In the genomic region with DNA sequence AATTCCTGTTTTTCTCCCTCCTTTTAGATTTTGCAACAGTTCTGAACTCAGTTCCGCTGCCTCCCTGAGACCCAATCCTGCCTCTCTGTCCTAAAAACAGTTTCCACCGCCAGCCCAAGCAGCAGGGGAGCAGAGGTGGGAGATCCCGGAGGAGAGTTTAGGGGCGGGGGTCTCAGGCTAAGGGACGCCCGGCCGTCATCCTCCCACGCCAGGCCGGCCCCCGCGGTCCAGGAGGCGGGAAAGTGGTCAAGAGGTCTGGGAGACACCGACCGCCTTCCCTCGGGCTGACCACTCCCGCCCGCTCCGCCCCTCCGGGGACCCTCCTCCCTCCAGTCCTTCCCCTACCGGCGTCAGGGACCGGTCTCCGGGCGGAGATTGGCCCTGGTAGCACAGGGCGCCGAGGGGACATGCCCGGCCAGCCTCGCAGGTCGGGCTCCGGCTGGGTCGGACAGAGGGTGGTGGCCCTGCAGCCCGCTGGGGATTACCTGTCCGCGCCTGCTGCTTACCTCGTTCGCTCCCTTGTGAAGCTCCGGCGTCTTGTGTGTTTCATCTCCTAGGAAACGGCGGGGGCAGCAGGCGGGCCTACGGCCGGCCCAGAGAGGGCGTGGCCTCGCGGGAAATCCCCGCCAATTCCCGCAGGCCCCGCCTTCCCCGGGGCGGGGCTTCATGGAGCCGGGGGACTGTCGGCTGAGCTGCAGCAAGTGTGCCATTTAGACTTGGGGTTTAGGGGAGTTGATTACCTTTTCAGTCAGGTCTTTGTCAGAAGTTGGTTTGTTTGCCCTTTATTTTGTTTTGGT, we compare ENCODE assay signal across 1 cellular context.
TF ChIP-seq lines count a peak whose summit lies in the region.

TSS of gene MAK (minus strand) at position 543 of the 797 bp plus-strand sequence. CDS start 7,891 bp downstream, outside the sequence.

TF ChIP-seq in K562, 482 proteins besides CTCF, POLR2A, EP300 and RAD21 (continued from another document and continues in another):
- TF ChIP-seq EZH2 (IDR thresholded peaks at IDR 0.05; ENCODE audit: borderline replicate concordance, low read depth, low read length), result no peak
- TF ChIP-seq, protein P1, sequence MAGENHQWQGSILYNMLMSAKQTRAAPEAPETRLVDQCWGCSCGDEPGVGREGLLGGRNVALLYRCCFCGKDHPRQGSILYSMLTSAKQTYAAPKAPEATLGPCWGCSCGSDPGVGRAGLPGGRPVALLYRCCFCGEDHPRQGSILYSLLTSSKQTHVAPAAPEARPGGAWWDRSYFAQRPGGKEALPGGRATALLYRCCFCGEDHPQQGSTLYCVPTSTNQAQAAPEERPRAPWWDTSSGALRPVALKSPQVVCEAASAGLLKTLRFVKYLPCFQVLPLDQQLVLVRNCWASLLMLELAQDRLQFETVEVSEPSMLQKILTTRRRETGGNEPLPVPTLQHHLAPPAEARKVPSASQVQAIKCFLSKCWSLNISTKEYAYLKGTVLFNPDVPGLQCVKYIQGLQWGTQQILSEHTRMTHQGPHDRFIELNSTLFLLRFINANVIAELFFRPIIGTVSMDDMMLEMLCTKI (IDR thresholded peaks at IDR 0.05; ENCODE audit: partially characterized antibody), result no peak
- TF ChIP-seq, protein P2, sequence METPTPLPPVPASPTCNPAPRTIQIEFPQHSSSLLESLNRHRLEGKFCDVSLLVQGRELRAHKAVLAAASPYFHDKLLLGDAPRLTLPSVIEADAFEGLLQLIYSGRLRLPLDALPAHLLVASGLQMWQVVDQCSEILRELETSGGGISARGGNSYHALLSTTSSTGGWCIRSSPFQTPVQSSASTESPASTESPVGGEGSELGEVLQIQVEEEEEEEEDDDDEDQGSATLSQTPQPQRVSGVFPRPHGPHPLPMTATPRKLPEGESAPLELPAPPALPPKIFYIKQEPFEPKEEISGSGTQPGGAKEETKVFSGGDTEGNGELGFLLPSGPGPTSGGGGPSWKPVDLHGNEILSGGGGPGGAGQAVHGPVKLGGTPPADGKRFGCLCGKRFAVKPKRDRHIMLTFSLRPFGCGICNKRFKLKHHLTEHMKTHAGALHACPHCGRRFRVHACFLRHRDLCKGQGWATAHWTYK (CRISPR knock-in tag; IDR thresholded peaks at IDR 0.05), result no peak
- TF ChIP-seq DACH1 (IDR thresholded peaks at IDR 0.05; ENCODE audit: partially characterized antibody), result no peak
- TF ChIP-seq HDAC1 (IDR thresholded peaks at IDR 0.05), result peak in 1 of 2 experiments; percentile 98; a peak in 2 of 4 replicates
- TF ChIP-seq KLF16 (IDR thresholded peaks at IDR 0.05), result no peak
- no peak for TF ChIP-seq TSC22D4 (tag; IDR thresholded peaks at IDR 0.05)
- TF ChIP-seq FOXJ2 (tag; IDR thresholded peaks at IDR 0.05), result peak; percentile 97
- TF ChIP-seq, protein P3, sequence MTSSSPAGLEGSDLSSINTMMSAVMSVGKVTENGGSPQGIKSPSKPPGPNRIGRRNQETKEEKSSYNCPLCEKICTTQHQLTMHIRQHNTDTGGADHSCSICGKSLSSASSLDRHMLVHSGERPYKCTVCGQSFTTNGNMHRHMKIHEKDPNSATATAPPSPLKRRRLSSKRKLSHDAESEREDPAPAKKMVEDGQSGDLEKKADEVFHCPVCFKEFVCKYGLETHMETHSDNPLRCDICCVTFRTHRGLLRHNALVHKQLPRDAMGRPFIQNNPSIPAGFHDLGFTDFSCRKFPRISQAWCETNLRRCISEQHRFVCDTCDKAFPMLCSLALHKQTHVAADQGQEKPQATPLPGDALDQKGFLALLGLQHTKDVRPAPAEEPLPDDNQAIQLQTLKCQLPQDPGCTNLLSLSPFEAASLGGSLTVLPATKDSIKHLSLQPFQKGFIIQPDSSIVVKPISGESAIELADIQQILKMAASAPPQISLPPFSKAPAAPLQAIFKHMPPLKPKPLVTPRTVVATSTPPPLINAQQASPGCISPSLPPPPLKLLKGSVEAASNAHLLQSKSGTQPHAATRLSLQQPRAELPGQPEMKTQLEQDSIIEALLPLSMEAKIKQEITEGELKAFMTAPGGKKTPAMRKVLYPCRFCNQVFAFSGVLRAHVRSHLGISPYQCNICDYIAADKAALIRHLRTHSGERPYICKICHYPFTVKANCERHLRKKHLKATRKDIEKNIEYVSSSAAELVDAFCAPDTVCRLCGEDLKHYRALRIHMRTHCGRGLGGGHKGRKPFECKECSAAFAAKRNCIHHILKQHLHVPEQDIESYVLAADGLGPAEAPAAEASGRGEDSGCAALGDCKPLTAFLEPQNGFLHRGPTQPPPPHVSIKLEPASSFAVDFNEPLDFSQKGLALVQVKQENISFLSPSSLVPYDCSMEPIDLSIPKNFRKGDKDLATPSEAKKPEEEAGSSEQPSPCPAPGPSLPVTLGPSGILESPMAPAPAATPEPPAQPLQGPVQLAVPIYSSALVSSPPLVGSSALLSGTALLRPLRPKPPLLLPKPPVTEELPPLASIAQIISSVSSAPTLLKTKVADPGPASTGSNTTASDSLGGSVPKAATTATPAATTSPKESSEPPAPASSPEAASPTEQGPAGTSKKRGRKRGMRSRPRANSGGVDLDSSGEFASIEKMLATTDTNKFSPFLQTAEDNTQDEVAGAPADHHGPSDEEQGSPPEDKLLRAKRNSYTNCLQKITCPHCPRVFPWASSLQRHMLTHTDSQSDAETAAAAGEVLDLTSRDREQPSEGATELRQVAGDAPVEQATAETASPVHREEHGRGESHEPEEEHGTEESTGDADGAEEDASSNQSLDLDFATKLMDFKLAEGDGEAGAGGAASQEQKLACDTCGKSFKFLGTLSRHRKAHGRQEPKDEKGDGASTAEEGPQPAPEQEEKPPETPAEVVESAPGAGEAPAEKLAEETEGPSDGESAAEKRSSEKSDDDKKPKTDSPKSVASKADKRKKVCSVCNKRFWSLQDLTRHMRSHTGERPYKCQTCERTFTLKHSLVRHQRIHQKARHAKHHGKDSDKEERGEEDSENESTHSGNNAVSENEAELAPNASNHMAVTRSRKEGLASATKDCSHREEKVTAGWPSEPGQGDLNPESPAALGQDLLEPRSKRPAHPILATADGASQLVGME (CRISPR knock-in tag; IDR thresholded peaks at IDR 0.05), result no peak
- peak; percentile 76 for TF ChIP-seq ATF7 (IDR thresholded peaks at IDR 0.05)
- TF ChIP-seq ZNF696 (CRISPR knock-in tag; conservative IDR thresholded peaks at IDR 0.05), result no peak
- TF ChIP-seq ZNF165 (CRISPR knock-in tag; IDR thresholded peaks at IDR 0.05; ENCODE audit: borderline replicate concordance), result no peak
- no peak for TF ChIP-seq ZNF408 (CRISPR knock-in tag; IDR thresholded peaks at IDR 0.05; ENCODE audit: low read depth)
- 0 out of 2 replicates have a peak, but pooled peaks have one; percentile 39 for TF ChIP-seq TGIF2 (CRISPR knock-in tag; IDR thresholded peaks at IDR 0.05)
- TF ChIP-seq, protein P4, sequence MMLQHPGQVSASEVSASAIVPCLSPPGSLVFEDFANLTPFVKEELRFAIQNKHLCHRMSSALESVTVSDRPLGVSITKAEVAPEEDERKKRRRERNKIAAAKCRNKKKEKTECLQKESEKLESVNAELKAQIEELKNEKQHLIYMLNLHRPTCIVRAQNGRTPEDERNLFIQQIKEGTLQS (IDR thresholded peaks at IDR 0.05), result no peak
- TF ChIP-seq, protein P4 (CRISPR knock-in tag; conservative IDR thresholded peaks at IDR 0.05), result no peak
- no peak for TF ChIP-seq ZNF79 (CRISPR knock-in tag; IDR thresholded peaks at IDR 0.05; ENCODE audit: low read depth)
- TF ChIP-seq NCOR1 (IDR thresholded peaks at IDR 0.05), result no peak
- TF ChIP-seq, protein P5, sequence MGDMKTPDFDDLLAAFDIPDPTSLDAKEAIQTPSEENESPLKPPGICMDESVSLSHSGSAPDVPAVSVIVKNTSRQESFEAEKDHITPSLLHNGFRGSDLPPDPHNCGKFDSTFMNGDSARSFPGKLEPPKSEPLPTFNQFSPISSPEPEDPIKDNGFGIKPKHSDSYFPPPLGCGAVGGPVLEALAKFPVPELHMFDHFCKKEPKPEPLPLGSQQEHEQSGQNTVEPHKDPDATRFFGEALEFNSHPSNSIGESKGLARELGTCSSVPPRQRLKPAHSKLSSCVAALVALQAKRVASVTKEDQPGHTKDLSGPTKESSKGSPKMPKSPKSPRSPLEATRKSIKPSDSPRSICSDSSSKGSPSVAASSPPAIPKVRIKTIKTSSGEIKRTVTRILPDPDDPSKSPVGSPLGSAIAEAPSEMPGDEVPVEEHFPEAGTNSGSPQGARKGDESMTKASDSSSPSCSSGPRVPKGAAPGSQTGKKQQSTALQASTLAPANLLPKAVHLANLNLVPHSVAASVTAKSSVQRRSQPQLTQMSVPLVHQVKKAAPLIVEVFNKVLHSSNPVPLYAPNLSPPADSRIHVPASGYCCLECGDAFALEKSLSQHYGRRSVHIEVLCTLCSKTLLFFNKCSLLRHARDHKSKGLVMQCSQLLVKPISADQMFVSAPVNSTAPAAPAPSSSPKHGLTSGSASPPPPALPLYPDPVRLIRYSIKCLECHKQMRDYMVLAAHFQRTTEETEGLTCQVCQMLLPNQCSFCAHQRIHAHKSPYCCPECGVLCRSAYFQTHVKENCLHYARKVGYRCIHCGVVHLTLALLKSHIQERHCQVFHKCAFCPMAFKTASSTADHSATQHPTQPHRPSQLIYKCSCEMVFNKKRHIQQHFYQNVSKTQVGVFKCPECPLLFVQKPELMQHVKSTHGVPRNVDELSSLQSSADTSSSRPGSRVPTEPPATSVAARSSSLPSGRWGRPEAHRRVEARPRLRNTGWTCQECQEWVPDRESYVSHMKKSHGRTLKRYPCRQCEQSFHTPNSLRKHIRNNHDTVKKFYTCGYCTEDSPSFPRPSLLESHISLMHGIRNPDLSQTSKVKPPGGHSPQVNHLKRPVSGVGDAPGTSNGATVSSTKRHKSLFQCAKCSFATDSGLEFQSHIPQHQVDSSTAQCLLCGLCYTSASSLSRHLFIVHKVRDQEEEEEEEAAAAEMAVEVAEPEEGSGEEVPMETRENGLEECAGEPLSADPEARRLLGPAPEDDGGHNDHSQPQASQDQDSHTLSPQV (IDR thresholded peaks at IDR 0.05), result no peak
- no peak for TF ChIP-seq HMG20B (CRISPR knock-in tag; IDR thresholded peaks at IDR 0.05)
- TF ChIP-seq ZBTB7A (IDR thresholded peaks at IDR 0.05; ENCODE audit: borderline replicate concordance, control insufficient read depth, low read depth, low read length), result peak; percentile 96
- TF ChIP-seq HDAC3 (IDR thresholded peaks at IDR 0.05; ENCODE audit: borderline replicate concordance, partially characterized antibody), result no peak
- TF ChIP-seq, protein P6, sequence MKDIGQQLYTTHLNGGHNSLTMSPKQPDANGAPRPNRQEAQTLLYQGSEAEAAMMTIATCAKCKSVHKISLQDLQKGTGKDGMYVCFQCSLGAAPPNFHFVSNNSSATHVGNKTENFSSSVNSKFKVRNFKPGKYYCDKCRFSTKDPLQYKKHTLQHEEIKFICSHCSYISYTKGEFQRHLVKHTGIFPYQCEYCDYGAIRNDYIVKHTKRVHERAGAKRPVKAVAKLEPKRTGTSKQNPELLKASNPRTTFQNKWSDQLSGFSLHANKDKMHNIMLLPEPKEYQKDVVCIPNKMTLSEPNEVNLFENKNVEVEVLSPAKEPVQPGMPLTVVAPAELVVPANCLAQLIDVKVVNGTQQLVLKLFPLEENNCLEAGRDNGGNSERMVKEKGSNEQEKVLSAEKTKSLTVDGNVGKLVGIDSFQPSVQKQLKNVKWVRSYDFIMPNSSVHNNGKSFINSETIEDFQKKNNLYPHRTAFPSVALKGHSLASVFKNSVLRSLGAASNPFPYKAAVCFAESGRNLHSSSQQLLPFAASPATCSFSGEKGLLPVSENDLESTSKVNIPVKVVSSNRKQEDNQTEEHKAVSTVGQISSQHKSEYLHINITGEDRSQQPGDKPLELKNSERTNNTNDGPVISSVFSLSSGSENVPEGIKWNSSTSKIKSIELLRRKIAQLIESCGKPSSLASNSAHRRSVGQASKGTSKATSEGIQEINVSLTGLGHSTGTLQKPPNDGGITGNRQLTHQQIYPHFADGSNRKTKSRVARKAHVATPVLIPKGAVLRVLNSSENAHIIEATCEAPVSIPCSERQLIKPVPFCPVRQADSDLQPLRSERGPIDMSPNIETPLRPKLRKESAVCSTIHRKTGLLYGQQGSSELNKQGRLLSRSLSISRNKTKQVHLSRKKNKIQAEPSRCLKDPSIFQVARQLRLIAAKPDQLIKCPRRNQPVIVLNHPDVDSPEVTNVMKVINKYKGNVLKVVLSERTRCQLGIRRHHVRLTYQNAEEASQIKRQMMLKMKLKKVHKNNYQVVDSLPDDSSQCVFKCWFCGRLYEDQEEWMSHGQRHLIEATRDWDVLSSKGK (CRISPR knock-in tag; IDR thresholded peaks at IDR 0.05), result no peak
- TF ChIP-seq, protein P7, sequence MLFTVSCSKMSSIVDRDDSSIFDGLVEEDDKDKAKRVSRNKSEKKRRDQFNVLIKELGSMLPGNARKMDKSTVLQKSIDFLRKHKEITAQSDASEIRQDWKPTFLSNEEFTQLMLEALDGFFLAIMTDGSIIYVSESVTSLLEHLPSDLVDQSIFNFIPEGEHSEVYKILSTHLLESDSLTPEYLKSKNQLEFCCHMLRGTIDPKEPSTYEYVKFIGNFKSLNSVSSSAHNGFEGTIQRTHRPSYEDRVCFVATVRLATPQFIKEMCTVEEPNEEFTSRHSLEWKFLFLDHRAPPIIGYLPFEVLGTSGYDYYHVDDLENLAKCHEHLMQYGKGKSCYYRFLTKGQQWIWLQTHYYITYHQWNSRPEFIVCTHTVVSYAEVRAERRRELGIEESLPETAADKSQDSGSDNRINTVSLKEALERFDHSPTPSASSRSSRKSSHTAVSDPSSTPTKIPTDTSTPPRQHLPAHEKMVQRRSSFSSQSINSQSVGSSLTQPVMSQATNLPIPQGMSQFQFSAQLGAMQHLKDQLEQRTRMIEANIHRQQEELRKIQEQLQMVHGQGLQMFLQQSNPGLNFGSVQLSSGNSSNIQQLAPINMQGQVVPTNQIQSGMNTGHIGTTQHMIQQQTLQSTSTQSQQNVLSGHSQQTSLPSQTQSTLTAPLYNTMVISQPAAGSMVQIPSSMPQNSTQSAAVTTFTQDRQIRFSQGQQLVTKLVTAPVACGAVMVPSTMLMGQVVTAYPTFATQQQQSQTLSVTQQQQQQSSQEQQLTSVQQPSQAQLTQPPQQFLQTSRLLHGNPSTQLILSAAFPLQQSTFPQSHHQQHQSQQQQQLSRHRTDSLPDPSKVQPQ (CRISPR knock-in tag; IDR thresholded peaks at IDR 0.05; ENCODE audit: borderline replicate concordance), result no peak
- no peak for TF ChIP-seq RBM39 (optimal IDR thresholded peaks at IDR 0.05; ENCODE audit: low read depth, low read length)
- no peak for TF ChIP-seq KLF1 (tag; IDR thresholded peaks at IDR 0.05)
- TF ChIP-seq ZNF76 (CRISPR knock-in tag; IDR thresholded peaks at IDR 0.05; ENCODE audit: borderline replicate concordance), result no peak
- TF ChIP-seq NCOA6 (IDR thresholded peaks at IDR 0.05), result no peak
- TF ChIP-seq, protein P8, sequence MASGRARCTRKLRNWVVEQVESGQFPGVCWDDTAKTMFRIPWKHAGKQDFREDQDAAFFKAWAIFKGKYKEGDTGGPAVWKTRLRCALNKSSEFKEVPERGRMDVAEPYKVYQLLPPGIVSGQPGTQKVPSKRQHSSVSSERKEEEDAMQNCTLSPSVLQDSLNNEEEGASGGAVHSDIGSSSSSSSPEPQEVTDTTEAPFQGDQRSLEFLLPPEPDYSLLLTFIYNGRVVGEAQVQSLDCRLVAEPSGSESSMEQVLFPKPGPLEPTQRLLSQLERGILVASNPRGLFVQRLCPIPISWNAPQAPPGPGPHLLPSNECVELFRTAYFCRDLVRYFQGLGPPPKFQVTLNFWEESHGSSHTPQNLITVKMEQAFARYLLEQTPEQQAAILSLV (tag; IDR thresholded peaks at IDR 0.05), result no peak
